8 cellular contexts compared by ENCODE assay signal in genomic region chr5:77852068-77852513, GRCh38.
DNase-seq lines count a peak whose midpoint lies in the region; ATAC-seq, FAIRE-seq and TF ChIP-seq lines count a peak whose summit lies in the region.

No MANE protein-coding gene starts in this region.

- peak overlapping the region; percentile 92 for H3K4me3 Mint-ChIP-seq in T-helper 17 cell

- H3K36me3 Mint-ChIP-seq in T-helper 17 cell (ENCODE audit: low read depth) = peaks cover 7% of the 10 kb centered on the region

- H3K27ac Mint-ChIP-seq in T-helper 17 cell = no peak overlapping the region

- H3K4me1 Mint-ChIP-seq in T-helper 17 cell = peaks cover 12% of the 10 kb centered on the region

- no peak for TF ChIP-seq CTCF in GM12864 (IDR thresholded peaks at IDR 0.05; ENCODE audit: low read depth, low read length, missing control alignments)
- no peak for TF ChIP-seq CTCF in foreskin fibroblast (IDR thresholded peaks at IDR 0.05; ENCODE audit: low read depth, low read length)
- TF ChIP-seq CTCF in retinal pigment epithelial cell (conservative IDR thresholded peaks at IDR 0.05; ENCODE audit: low read depth, low read length) = no peak

- DNase-seq in GM12864 (ENCODE audit: low read depth) (no peak), T-helper 17 cell (no peak), foreskin fibroblast (no peak), retinal pigment epithelial cell (ENCODE audit: low read depth) (no peak), RPMI8226 (no peak), GM12891 (ENCODE audit: insufficient read length, low spot score) (no peak)
- DNase-seq in activated CD4-positive, alpha-beta T cell treated with anti-CD3 and anti-CD28 coated beads for 48 hours = no peak

- H3K4me3 ChIP-seq in GM12864 (ENCODE audit: low read depth, low read length) (peak overlapping the region; percentile 58), foreskin fibroblast (ENCODE audit: low read depth in 1 of 2, low read length in 2 of 2) (peak overlapping the region; percentile 38 to 65), retinal pigment epithelial cell (ENCODE audit: low read length) (peak overlapping the region; percentile 53)

- no peak for TF ChIP-seq POLR2A in GM12891 (IDR thresholded peaks at IDR 0.05; ENCODE audit: low read depth, low read length)

- no peak for FAIRE-seq in GM12891 (lab: Jason Lieb, UNC)

- H3K9me3 ChIP-seq in T-helper 17 cell (ENCODE audit: control insufficient read depth, low read length, poor library complexity, severe bottlenecking) = no peaks in the 10 kb centered on the region

- ATAC-seq in T-helper 17 cell (peak; percentile 4), GM18909 (IDR thresholded peaks at IDR 0.05; ENCODE audit: poor library complexity, unreplicated experiment) (no peak)

- peaks cover 82% of the 10 kb centered on the region for H3K27me3 Mint-ChIP-seq in T-helper 17 cell

TF ChIP-seq in GM12891, 5 proteins besides CTCF, POLR2A, EP300 and RAD21:
- TF ChIP-seq TAF1 (IDR thresholded peaks at IDR 0.05; ENCODE audit: low read depth, low read length) = no peak
- no peak for TF ChIP-seq SPI1 (IDR thresholded peaks at IDR 0.05; ENCODE audit: low read depth, low read length)
TF ChIP-seq in GM12891: peak in this region for 0.
